ENCODE assay signal across 10 cellular contexts in genomic region chr5:6731465-6732237, GRCh38. TPM values are rescaled to one million over a fixed set of nuclear protein-coding genes. Genes with fewer than 3 reads are reported as not detected.
A peak's percentile ranks its signal among the peaks of the same experiment; 100 is the strongest.
DNase-seq lines count a peak whose midpoint lies in the region; ATAC-seq, FAIRE-seq and TF ChIP-seq lines count a peak whose summit lies in the region.
"Had no signal": no experiment of that assay in that cellular context is flagged by ENCODE, and none has a peak within 500 bp of the region (broad histone marks: within the 10 kb centered on the region; RNA-seq: fewer than 3 reads in every experiment).

No MANE protein-coding gene starts in this region.

- H3K9me3 Mint-ChIP-seq in CD4-positive, alpha-beta T cell, result no peaks in the 10 kb centered on the region

- FAIRE-seq in endothelial cell of umbilical vein (lab: Jason Lieb, UNC), result peak; percentile 8
- FAIRE-seq: H1 had no signal

- peaks cover 91% of the 10 kb centered on the region for H3K4me1 Mint-ChIP-seq in CD4-positive, alpha-beta T cell (ENCODE audit: low read depth)

- H3K4me1 ChIP-seq in endothelial cell of umbilical vein (ENCODE audit: control insufficient read depth, extremely low read depth, insufficient read depth, low read length) (peaks cover 41% of the 10 kb centered on the region), osteoblast (ENCODE audit: insufficient read depth, low read length) (peaks cover 35% of the 10 kb centered on the region)

- H3K36me3 ChIP-seq in endothelial cell of umbilical vein (ENCODE audit: control insufficient read depth in 2 of 2, extremely low read depth in 1 of 2, insufficient read depth in 2 of 2, low read length in 2 of 2), result no peaks in the 10 kb centered on the region
- H3K36me3 ChIP-seq in osteoblast (ENCODE audit: insufficient read depth, low read length), result no peaks in the 10 kb centered on the region

- H3K9ac ChIP-seq in endothelial cell of umbilical vein (replicated peaks; ENCODE audit: extremely low read depth, insufficient read depth, low read length), result peak overlapping the region; percentile 78

- POLR2A ChIA-PET in CD4-positive, alpha-beta T cell (lab: Charles Lee), result interaction anchor here (1.4 to 1.8 kb wide), 2 partner anchors 19 to 98 kb away, joined by 4 to 5 read pairs; partner anchors contain the start of genes SRD5A1 and TENT4A
- POLR2A ChIA-PET in RWPE1 (lab: Yijun Ruan, JAX; ENCODE audit: low non-redundant PET), result interaction anchor here (0.6 kb wide), 1 partner anchor 545 kb away, joined by 4 read pairs; no protein-coding TSS in a partner anchor
- POLR2A ChIA-PET in endothelial cell of umbilical vein (lab: Charles Lee), result interaction anchor here (0.6 to 2.4 kb wide), 2 partner anchors 13 to 19 kb away, joined by 5 to 7 read pairs; partner anchors contain the start of gene TENT4A

- H3K9me1 ChIP-seq in endothelial cell of umbilical vein (replicated peaks; ENCODE audit: control insufficient read depth, extremely low read depth, insufficient read depth, low read length), result no peaks in the 10 kb centered on the region

- H3K4me3 ChIP-seq in endothelial cell of umbilical vein (replicated peaks in 1 of 3; ENCODE audit: insufficient read depth in 1 of 3, low read depth in 1 of 3, low read length in 3 of 3) (peak overlapping the region in 1 of 3 experiments; percentile 62), osteoblast (ENCODE audit: insufficient read depth, low read length) (peak overlapping the region; percentile 61)

- H3K79me2 ChIP-seq in endothelial cell of umbilical vein (ENCODE audit: control insufficient read depth, insufficient read depth, low read length) (peaks cover 86% of the 10 kb centered on the region), osteoblast (ENCODE audit: insufficient read depth, low read length) (peaks cover 93% of the 10 kb centered on the region)

- no peak overlapping the region for H3K4me3 Mint-ChIP-seq in CD4-positive, alpha-beta T cell

- dilution Hi-C loops in endothelial cell of umbilical vein (cut with MboI; ENCODE audit: extremely low pct_ligation_motif_present, low sequenced_read_pairs), result loop anchor here (25.0 kb wide), 1 partner anchor 94 kb away; the partner anchor contains the start of genes NSUN2 and SRD5A1

- CTCF ChIA-PET in CD4-positive, alpha-beta T cell (lab: Charles Lee), result interaction anchor here (0.7 kb wide), 1 partner anchor 14 kb away, joined by 3 read pairs; no protein-coding TSS in a partner anchor
- CTCF ChIA-PET in RWPE1 (lab: Yijun Ruan, JAX), result interaction anchor here (1.4 kb wide), 1 partner anchor 14 kb away, joined by 6 read pairs; no protein-coding TSS in a partner anchor
- CTCF ChIA-PET in endothelial cell of umbilical vein (lab: Charles Lee), result interaction anchor here (0.8 to 3.3 kb wide), 6 partner anchors 9 to 353 kb away, joined by 3 to 29 read pairs (median 6); partner anchors contain the start of genes MED10, NSUN2 and SRD5A1

- H3K36me3 Mint-ChIP-seq in CD4-positive, alpha-beta T cell (ENCODE audit: low read depth), result peaks cover 42% of the 10 kb centered on the region

- H2AFZ ChIP-seq in endothelial cell of umbilical vein (ENCODE audit: low read depth, low read length) (no peak overlapping the region), osteoblast (ENCODE audit: low read length) (no peak overlapping the region)

- no peak for TF ChIP-seq CTCF in CD4-positive, alpha-beta T cell (IDR thresholded peaks at IDR 0.05)
- TF ChIP-seq CTCF in RWPE1 (conservative IDR thresholded peaks at IDR 0.05; ENCODE audit: low read depth) (no peak), endothelial cell of umbilical vein (IDR thresholded peaks at IDR 0.05; ENCODE audit: extremely low read depth in 1 of 2, insufficient read depth in 1 of 2, low read depth in 1 of 2, low read length in 2 of 2) (no peak), osteoblast (IDR thresholded peaks at IDR 0.05; ENCODE audit: extremely low read depth, low read depth, low read length) (no peak)

- no peak for DNase-seq in CD4-positive, alpha-beta T cell
- DNase-seq in RWPE1 (ENCODE audit: low spot score) (no peak), endothelial cell of umbilical vein (ENCODE audit: low read depth, low spot score) (peak; percentile 14), osteoblast (ENCODE audit: insufficient read length, low spot score, missing footprints) (peak; percentile 88), NCI-H1105 treated with DMSO at 0.1 percent for 48 hours (lab: John Stamatoyannopoulos, UW) (no peak), NCI-H146 treated with DMSO at 0.1 percent for 48 hours (lab: John Stamatoyannopoulos, UW; ENCODE audit: unreplicated experiment) (no peak)
- no peak for DNase-seq in activated effector memory CD4-positive, alpha-beta T cell treated with Interleukin-2 at 50 U/mL for 16 hours
- DNase-seq: NCI-H1105 had no signal

- H4K20me1 ChIP-seq in endothelial cell of umbilical vein (replicated peaks; ENCODE audit: control insufficient read depth, extremely low read depth, insufficient read depth, low read length), result no peaks in the 10 kb centered on the region
- H4K20me1 ChIP-seq in osteoblast (ENCODE audit: insufficient read depth, low read length), result peaks cover 38% of the 10 kb centered on the region

- BruUV-seq in endothelial cell of umbilical vein (replicated peaks; lab: Mats Ljungman, UMichigan), result no TSS peak

- ATAC-seq in CD4-positive, alpha-beta T cell (ENCODE audit: poor library complexity), result no peak
- ATAC-seq in HG02973 (IDR thresholded peaks at IDR 0.05; ENCODE audit: unreplicated experiment), result no peak

- H3K9me3 ChIP-seq in CD4-positive, alpha-beta T cell (ENCODE audit: control insufficient read depth, low read length), result no peaks in the 10 kb centered on the region
- no peaks in the 10 kb centered on the region for H3K9me3 ChIP-seq in endothelial cell of umbilical vein (replicated peaks; ENCODE audit: control insufficient read depth, insufficient read depth, low read length)
- no peaks in the 10 kb centered on the region for H3K9me3 ChIP-seq in osteoblast (ENCODE audit: low read depth, low read length)

- intact Hi-C loops in CD4-positive, alpha-beta T cell (cut with DNase I, micrococcal nuclease), result no loop called here
- intact Hi-C loops in endothelial cell of umbilical vein (cut with micrococcal nuclease), result loop anchor here (1.0 kb wide), 2 partner anchors 18 to 359 kb away; partner anchors contain the start of gene TENT4A

- no peaks in the 10 kb centered on the region for H3K27me3 ChIP-seq in CD4-positive, alpha-beta T cell (ENCODE audit: control insufficient read depth, insufficient read depth, low read length)
- H3K27me3 ChIP-seq in endothelial cell of umbilical vein (ENCODE audit: control insufficient read depth in 2 of 2, insufficient read depth in 2 of 2, low read length in 2 of 2), result no peaks in the 10 kb centered on the region
- no peaks in the 10 kb centered on the region for H3K27me3 ChIP-seq in osteoblast (ENCODE audit: insufficient read depth, low read length)

- peak overlapping the region; percentile 95 for H3K4me2 ChIP-seq in endothelial cell of umbilical vein (ENCODE audit: insufficient read depth, low read length)
- peak overlapping the region; percentile 92 for H3K4me2 ChIP-seq in osteoblast (ENCODE audit: insufficient read depth, low read length)

- no peaks in the 10 kb centered on the region for H3K27me3 Mint-ChIP-seq in CD4-positive, alpha-beta T cell

- H3K27ac ChIP-seq in CD4-positive, alpha-beta T cell (ENCODE audit: low read depth, low read length), result no peak overlapping the region
- H3K27ac ChIP-seq in RWPE1, result peak overlapping the region; percentile 62
- H3K27ac ChIP-seq in endothelial cell of umbilical vein (ENCODE audit: insufficient read depth, low read depth, low read length), result peak overlapping the region; percentile 98
- H3K27ac ChIP-seq in osteoblast (ENCODE audit: low read depth, low read length), result peak overlapping the region; percentile 99

- H3K27ac Mint-ChIP-seq in CD4-positive, alpha-beta T cell, result peak overlapping the region; percentile 71

- no peak for TF ChIP-seq POLR2A in endothelial cell of umbilical vein (IDR thresholded peaks at IDR 0.05; ENCODE audit: low read depth, low read length)

TF ChIP-seq in endothelial cell of umbilical vein, 7 proteins besides CTCF, POLR2A, EP300 and RAD21:
- no peak for TF ChIP-seq POLR2AphosphoS5 (IDR thresholded peaks at IDR 0.05; ENCODE audit: insufficient read depth, low read depth, low read length)
- no peak for TF ChIP-seq EZH2 (IDR thresholded peaks at IDR 0.05; ENCODE audit: borderline replicate concordance, low read depth, low read length, severe bottlenecking)
- TF ChIP-seq JUN (IDR thresholded peaks at IDR 0.05; ENCODE audit: borderline replicate concordance, insufficient read depth, insufficient read length, low read depth), result no peak
- TF ChIP-seq FOS (IDR thresholded peaks at IDR 0.05; ENCODE audit: borderline replicate concordance, insufficient read depth, low read length), result no peak
- no peak for TF ChIP-seq MYC (IDR thresholded peaks at IDR 0.05; ENCODE audit: low read depth, low read length)
- TF ChIP-seq, protein P1, sequence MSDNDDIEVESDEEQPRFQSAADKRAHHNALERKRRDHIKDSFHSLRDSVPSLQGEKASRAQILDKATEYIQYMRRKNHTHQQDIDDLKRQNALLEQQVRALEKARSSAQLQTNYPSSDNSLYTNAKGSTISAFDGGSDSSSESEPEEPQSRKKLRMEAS (IDR thresholded peaks at IDR 0.05; ENCODE audit: insufficient read depth, insufficient read length), result no peak
- TF ChIP-seq GATA2 (IDR thresholded peaks at IDR 0.05; ENCODE audit: insufficient read depth, insufficient read length, low read depth, low read length), result no peak
TF ChIP-seq in endothelial cell of umbilical vein: peak in this region for 0.

RNA-seq across cellular contexts. Expression of gene TENT4A, which starts 18.4 kb away (rescaled TPM):
- total RNA-seq in CD4-positive, alpha-beta T cell, result 10 to 100 TPM; 49.2 to 51.9 TPM
- 33.5 and 35.4 TPM in 2 replicates for total RNA-seq in endothelial cell of umbilical vein
- 9.7 and 10.2 TPM in 2 replicates for polyA plus RNA-seq in endothelial cell of umbilical vein
- polyA plus RNA-seq in endothelial cell of umbilical vein (2011; cell fraction: cytosol; rRNA removed), result 6.0 and 6.7 TPM in 2 replicates
- 67.8 and 80.5 TPM in 2 replicates for polyA plus RNA-seq in endothelial cell of umbilical vein (2011; cell fraction: nucleus; rRNA removed)
- 14.8 and 15.8 TPM in 2 replicates for polyA plus RNA-seq in endothelial cell of umbilical vein (2012)
- 17.9 and 28.2 TPM in 2 replicates for polyA minus RNA-seq in endothelial cell of umbilical vein
- 21.2 TPM for polyA minus RNA-seq in endothelial cell of umbilical vein (2011; cell fraction: cytosol; rRNA and poly(A)+ RNA removed)
- 36.3 and 48.9 TPM in 2 replicates for polyA minus RNA-seq in endothelial cell of umbilical vein (2011; cell fraction: nucleus; rRNA and poly(A)+ RNA removed)
- 16.5 and 21.4 TPM in 2 replicates for total RNA-seq in osteoblast

Comparison
In these comparisons a context has a peak if more than half of its experiments do, and no peak if none do; other contexts are left out.
1. DNase-seq: peak in endothelial cell of umbilical vein (single experiment) and osteoblast (single experiment); none in CD4-positive, alpha-beta T cell (0 of 10), RWPE1 (single experiment), activated effector memory CD4-positive, alpha-beta T cell treated with Interleukin-2 at 50 U/mL for 16 hours (single experiment), NCI-H1105 treated with DMSO at 0.1 percent for 48 hours (single experiment) and NCI-H146 treated with DMSO at 0.1 percent for 48 hours (single experiment).